In the genomic region with DNA sequence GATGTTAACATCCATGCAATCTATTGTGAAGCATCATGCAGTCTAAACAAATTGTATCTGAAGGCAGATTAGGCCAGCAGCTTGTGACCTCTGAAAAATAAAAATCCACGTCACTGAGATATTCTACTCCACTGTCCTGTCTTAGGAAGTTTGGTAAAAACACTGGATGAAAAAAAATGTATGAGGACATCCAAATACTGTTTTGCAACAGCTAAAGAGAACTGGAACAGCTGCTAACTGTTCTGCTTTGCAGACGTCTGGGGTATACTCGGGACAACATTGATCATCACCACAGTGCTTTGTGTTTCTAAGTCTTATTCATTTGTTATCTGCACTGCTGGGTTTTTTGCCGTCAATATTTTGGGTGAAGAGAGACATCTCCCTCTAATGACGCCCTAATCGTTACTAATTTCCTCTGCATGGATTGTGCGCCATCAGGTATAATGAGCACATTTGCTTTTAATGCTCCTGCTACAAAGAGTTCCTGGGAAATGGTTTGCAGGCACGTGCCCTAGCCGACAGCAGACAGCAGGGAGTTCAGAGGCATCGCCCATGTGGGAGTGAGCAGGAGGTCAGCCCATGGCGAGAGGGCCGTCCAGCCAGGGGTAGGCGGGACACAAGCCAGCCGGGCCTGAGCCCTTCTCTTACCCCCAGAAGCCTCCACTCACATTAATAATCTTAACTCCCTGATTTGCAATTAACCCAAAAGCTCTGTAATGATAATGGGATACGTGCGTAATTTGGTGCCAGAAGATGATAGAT, we compare ENCODE assay signal across 20 cellular contexts.
"Had no signal": no experiment of that assay in that cellular context is flagged by ENCODE, and none has a peak within 500 bp of the region (broad histone marks: within the 10 kb centered on the region; RNA-seq: fewer than 3 reads in every experiment).

No MANE protein-coding gene starts in this region.

- H3K27me3 Mint-ChIP-seq: activated naive CD8-positive, alpha-beta T cell treated with anti-CD3 and anti-CD28 coated beads, Interleukin-2, amount 50 U/mL, for 24 hours had no signal

- H3K4me1 ChIP-seq: colonic mucosa, tibial artery had no signal

- H3K4me1 Mint-ChIP-seq: activated naive CD8-positive, alpha-beta T cell treated with anti-CD3 and anti-CD28 coated beads, Interleukin-2, amount 50 U/mL, for 24 hours had no signal

- H3K27ac Mint-ChIP-seq: activated CD8-positive, alpha-beta T cell treated with anti-CD3 and anti-CD28 coated beads, Interleukin-2, amount 10 ng/mL, durations not matched to agents 7 days and 5 days; activated naive CD8-positive, alpha-beta T cell treated with anti-CD3 and anti-CD28 coated beads, Interleukin-2, amount 50 U/mL, for 24 hours; activated T-helper 1 cell treated with anti-CD3 and anti-CD28 coated beads, Interleukin-12 subunit alpha, Interleukin-12 subunit beta, Interleukin-2, Interleukin-4 antibody, amounts not matched to agents 30 ng/mL and 10 ng/mL and 1 ng/mL, durations not matched to agents 14 hours and 24 hours and 36 hours; naive thymus-derived CD4-positive, alpha-beta T cell; progenitor cell of endocrine pancreas had no signal

- H3K36me3 Mint-ChIP-seq: naive thymus-derived CD4-positive, alpha-beta T cell had no signal

- ATAC-seq: activated CD8-positive, alpha-beta T cell treated with anti-CD3 and anti-CD28 coated beads, Interleukin-2, amount 10 ng/mL, durations not matched to agents 7 days and 5 days; activated naive CD8-positive, alpha-beta T cell treated with anti-CD3 and anti-CD28 coated beads, Interleukin-2, amount 50 U/mL, for 24 hours; naive thymus-derived CD4-positive, alpha-beta T cell had no signal

- H3K4me3 ChIP-seq: cardiac muscle cell, colonic mucosa, SK-N-MC, tibial artery had no signal

- H3K27ac ChIP-seq: cardiac muscle cell, colonic mucosa, neutrophil, SK-N-MC, tibial artery, WERI-Rb-1 had no signal

- H3K27me3 ChIP-seq: cardiac muscle cell, colonic mucosa, neutrophil, tibial artery had no signal

- H3K4me3 Mint-ChIP-seq: activated CD8-positive, alpha-beta T cell treated with anti-CD3 and anti-CD28 coated beads, Interleukin-2, amount 10 ng/mL, durations not matched to agents 7 days and 5 days; activated naive CD8-positive, alpha-beta T cell treated with anti-CD3 and anti-CD28 coated beads, Interleukin-2, amount 50 U/mL, for 24 hours; activated T-helper 1 cell treated with anti-CD3 and anti-CD28 coated beads, Interleukin-12 subunit alpha, Interleukin-12 subunit beta, Interleukin-2, Interleukin-4 antibody, amounts not matched to agents 30 ng/mL and 10 ng/mL and 1 ng/mL, durations not matched to agents 14 hours and 24 hours and 36 hours; naive thymus-derived CD4-positive, alpha-beta T cell had no signal

- FAIRE-seq: astrocyte, endothelial cell of umbilical vein had no signal

- H3K9me3 ChIP-seq: colonic mucosa, neutrophil, tibial artery had no signal

- H3K36me3 ChIP-seq: cardiac muscle cell, colonic mucosa, neutrophil, tibial artery, WERI-Rb-1 had no signal

- DNase-seq: activated CD4-positive, alpha-beta T cell treated with anti-CD3 and anti-CD28 coated beads for 48 hours; activated CD8-positive, alpha-beta memory T cell treated with anti-CD3 and anti-CD28 coated beads, Interleukin-2, amount 50 U/mL, for 48 hours; activated CD8-positive, alpha-beta T cell treated with anti-CD3 and anti-CD28 coated beads, Interleukin-2, amount 10 ng/mL, durations not matched to agents 7 days and 5 days; activated naive CD4-positive, alpha-beta T cell treated with Interleukin-2 at 50 U/mL for 16 hours; activated naive CD8-positive, alpha-beta T cell treated with anti-CD3 and anti-CD28 coated beads, Interleukin-2, amount 50 U/mL, for 24 hours; colonic mucosa; hypothalamus; naive thymus-derived CD4-positive, alpha-beta T cell; stimulated activated CD4-positive, alpha-beta T cell treated with anti-CD3 and anti-CD28 coated beads, Interleukin-15, amount 100 ng/mL, for 24 hours; stimulated activated CD4-positive, alpha-beta T cell treated with anti-CD3 and anti-CD28 coated beads, Interleukin-4, amount 100 ng/mL, for 24 hours; T-helper 1 cell; tibial artery; WERI-Rb-1 had no signal

- H3K9me3 Mint-ChIP-seq: activated naive CD8-positive, alpha-beta T cell treated with anti-CD3 and anti-CD28 coated beads, Interleukin-2, amount 50 U/mL, for 24 hours; activated T-helper 1 cell treated with anti-CD3 and anti-CD28 coated beads, Interleukin-12 subunit alpha, Interleukin-12 subunit beta, Interleukin-2, Interleukin-4 antibody, amounts not matched to agents 30 ng/mL and 10 ng/mL and 1 ng/mL, durations not matched to agents 14 hours and 24 hours and 36 hours had no signal
